10 cellular contexts compared by ENCODE assay signal in the genomic region with DNA sequence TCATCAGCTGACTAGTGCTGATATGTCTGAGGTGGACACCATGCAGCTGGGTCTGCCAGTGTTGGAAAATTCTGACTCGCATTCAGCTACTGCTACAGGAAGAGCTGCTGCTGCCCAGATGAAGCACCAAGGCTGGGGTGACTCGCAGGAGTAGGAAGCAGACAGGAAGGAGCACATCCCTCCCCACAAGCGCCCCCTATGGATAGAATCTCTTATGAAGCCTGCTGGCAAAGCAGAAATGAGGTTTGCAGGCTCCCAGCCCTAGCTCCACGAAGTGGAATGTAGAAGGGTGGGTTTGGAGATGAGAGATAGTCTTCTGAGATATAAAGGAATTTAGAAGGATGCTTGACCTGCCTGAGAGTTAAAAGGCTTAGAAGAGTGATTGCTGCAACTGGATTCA.
DNase-seq lines count a peak whose midpoint lies in the region; ATAC-seq, FAIRE-seq and TF ChIP-seq lines count a peak whose summit lies in the region.
"Had no signal": no experiment of that assay in that cellular context is flagged by ENCODE, and none has a peak within 500 bp of the region (broad histone marks: within the 10 kb centered on the region; RNA-seq: fewer than 3 reads in every experiment).

No MANE protein-coding gene starts in this region.

- ATAC-seq in HG02852 (IDR thresholded peaks at IDR 0.05; ENCODE audit: unreplicated experiment) (no peak), GM19351 (IDR thresholded peaks at IDR 0.05; ENCODE audit: unreplicated experiment) (no peak)

- WGBS in iPS DF 6.9 (ENCODE audit: insufficient coverage, insufficient read length): no CpG with 5 or more reads among the region's 4 CpGs

- no peak for FAIRE-seq in H54 (lab: Jason Lieb, UNC)

- no peak overlapping the region for H3K27ac Mint-ChIP-seq in Calu3 (ENCODE audit: unreplicated experiment)

- TF ChIP-seq CTCF in Calu3 (IDR thresholded peaks at IDR 0.05; ENCODE audit: unreplicated experiment) (no peak), coronary artery (IDR thresholded peaks at IDR 0.05) (no peak)

- no peaks in the 10 kb centered on the region for H3K9me3 Mint-ChIP-seq in Calu3 (ENCODE audit: low read depth, unreplicated experiment)

- H3K27ac ChIP-seq in iPS DF 6.9 (ENCODE audit: low read length): no peak overlapping the region
- H3K27ac ChIP-seq in coronary artery: no peak overlapping the region

- no peaks in the 10 kb centered on the region for H3K9me3 ChIP-seq in iPS DF 6.9 (ENCODE audit: control insufficient read depth, insufficient read depth, low read length)

- no peaks in the 10 kb centered on the region for H3K36me3 ChIP-seq in iPS DF 6.9 (ENCODE audit: control insufficient read depth, insufficient read depth, low read length)

- H3K4me1 ChIP-seq in iPS DF 6.9 (ENCODE audit: control insufficient read depth, insufficient read depth, low read length): no peaks in the 10 kb centered on the region

- H3K27me3 Mint-ChIP-seq in Calu3 (ENCODE audit: unreplicated experiment): no peaks in the 10 kb centered on the region

- no peak overlapping the region for H3K4me3 Mint-ChIP-seq in Calu3 (ENCODE audit: low read depth, unreplicated experiment)

- DNase-seq in Calu3 (peak; percentile 5), H54 (ENCODE audit: insufficient read length, low spot score) (peak; percentile 11), RKO (ENCODE audit: low spot score) (peak; percentile 51), iPS DF 6.9 (ENCODE audit: low read depth, low spot score) (peak; percentile 48), coronary artery (ENCODE audit: low spot score) (no peak), nucleus accumbens (lab: John Stamatoyannopoulos, UW) (no peak)
- DNase-seq: COR-L47, NCI-H187 treated with DMSO at 0.1 percent for 48 hours had no signal

- no peak for TF ChIP-seq POLR2A in H54 (IDR thresholded peaks at IDR 0.05; ENCODE audit: low read depth, low read length)

- H3K27me3 ChIP-seq in iPS DF 6.9 (ENCODE audit: control insufficient read depth, insufficient read depth, low read length): no peaks in the 10 kb centered on the region

- H3K4me3 ChIP-seq in iPS DF 6.9 (ENCODE audit: low read length) (no peak overlapping the region), coronary artery (no peak overlapping the region)

- CTCF ChIA-PET in Calu3 (lab: Charles Lee): no interaction called here

- no TSS peak for BruUV-seq in Calu3 (replicated peaks; lab: Mats Ljungman, UMichigan)

- intact Hi-C loops in Calu3 (cut with micrococcal nuclease; ENCODE audit: unreplicated experiment): loop anchor here (10.0 kb wide), 1 partner anchor 928 kb away; the partner anchor contains the start of gene KLF4

- no peaks in the 10 kb centered on the region for H3K4me1 Mint-ChIP-seq in Calu3 (ENCODE audit: low read depth, unreplicated experiment)

- H3K36me3 Mint-ChIP-seq in Calu3 (ENCODE audit: insufficient read depth, unreplicated experiment): no peaks in the 10 kb centered on the region

Comparison
In these comparisons a context has a peak if more than half of its experiments do, and no peak if none do; other contexts are left out.
1. DNase-seq: peak in Calu3 (single experiment), H54 (single experiment), RKO (single experiment) and iPS DF 6.9 (single experiment); none in coronary artery (single experiment) and nucleus accumbens (0 of 56).